16 cellular contexts compared by ENCODE assay signal in the genomic region with DNA sequence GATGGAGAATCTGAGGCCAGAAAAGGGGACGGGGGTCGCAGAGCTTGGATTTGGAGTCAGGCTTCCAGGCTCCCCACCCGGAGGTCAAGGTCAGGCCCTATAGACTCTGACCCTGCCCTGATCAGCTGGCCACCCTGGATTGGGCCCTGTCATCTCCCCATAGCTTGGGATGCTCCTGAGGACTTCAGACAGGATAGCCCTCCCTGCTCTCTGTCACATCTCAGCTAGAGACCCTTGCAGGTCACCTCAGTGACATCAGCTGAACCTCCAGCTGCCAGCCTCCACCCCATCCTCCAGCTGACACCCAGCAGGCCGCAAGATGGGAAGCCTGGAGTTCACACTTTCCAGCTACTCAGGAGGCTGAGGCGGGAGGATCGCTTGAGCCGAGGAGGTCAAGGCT. TPM values are rescaled to one million over a fixed set of nuclear protein-coding genes. Genes with fewer than 3 reads are reported as not detected.
DNase-seq lines count a peak whose midpoint lies in the region; ATAC-seq and TF ChIP-seq lines count a peak whose summit lies in the region.
"Had no signal": no experiment of that assay in that cellular context is flagged by ENCODE, and none has a peak within 500 bp of the region (broad histone marks: within the 10 kb centered on the region; RNA-seq: fewer than 3 reads in every experiment).

No MANE protein-coding gene starts in this region.

- DNase-seq in activated CD8-positive, alpha-beta memory T cell treated with anti-CD3 and anti-CD28 coated beads, Interleukin-2, amount 10 ng/mL, durations not matched to agents 7 days and 5 days, result no peak
- DNase-seq in activated CD8-positive, alpha-beta memory T cell treated with anti-CD3 and anti-CD28 coated beads, Interleukin-2, amount 50 U/mL, for 4 hours, result no peak
- DNase-seq in activated CD4-positive, alpha-beta memory T cell treated with anti-CD3 and anti-CD28 coated beads, Interleukin-2, amount 10 ng/mL, durations not matched to agents 7 days and 5 days, result no peak
- DNase-seq in lower lobe of right lung (peak; percentile 36), RKO (ENCODE audit: low spot score) (no peak), GM10248 (ENCODE audit: extremely low spot score) (no peak), NCI-H2196 treated with DMSO at 0.1 percent for 48 hours (lab: John Stamatoyannopoulos, UW; ENCODE audit: unreplicated experiment) (no peak)
- DNase-seq: ACHN; activated CD4-positive, alpha-beta T cell treated with anti-CD3 and anti-CD28 coated beads for 4 hours; H7; NCI-H1417; NCI-H69; right cardiac atrium; thyroid gland had no signal

- peak overlapping the region in 1 of 5 donors; percentile 23 for H3K9ac ChIP-seq in subcutaneous abdominal adipose tissue (ENCODE audit: low read length in 5 of 5)

- peaks cover 48% of the 10 kb centered on the region for H3K4me1 Mint-ChIP-seq in activated CD8-positive, alpha-beta memory T cell treated with anti-CD3 and anti-CD28 coated beads, Interleukin-2, amount 10 ng/mL, durations not matched to agents 7 days and 5 days
- H3K4me1 Mint-ChIP-seq in activated CD4-positive, alpha-beta memory T cell treated with anti-CD3 and anti-CD28 coated beads, Interleukin-2, amount 10 ng/mL, durations not matched to agents 7 days and 5 days, result peaks cover 47% of the 10 kb centered on the region

- H3K27ac Mint-ChIP-seq in activated CD8-positive, alpha-beta memory T cell treated with anti-CD3 and anti-CD28 coated beads, Interleukin-2, amount 10 ng/mL, durations not matched to agents 7 days and 5 days, result peak overlapping the region; percentile 80
- peak overlapping the region; percentile 83 for H3K27ac Mint-ChIP-seq in activated CD4-positive, alpha-beta memory T cell treated with anti-CD3 and anti-CD28 coated beads, Interleukin-2, amount 10 ng/mL, durations not matched to agents 7 days and 5 days

- no peaks in the 10 kb centered on the region for H3K9me3 ChIP-seq in lower lobe of right lung
- no peaks in the 10 kb centered on the region for H3K9me3 ChIP-seq in subcutaneous abdominal adipose tissue (ENCODE audit: control insufficient read depth in 5 of 5, low read length in 5 of 5)
- H3K9me3 ChIP-seq: thyroid gland had no signal

- POLR2A ChIA-PET in activated CD4-positive, alpha-beta memory T cell treated with anti-CD3 and anti-CD28 coated beads, Interleukin-2, amount 10 ng/mL, durations not matched to agents 7 days and 5 days (lab: Charles Lee), result interaction anchor here (0.8 to 10.5 kb wide), 8 partner anchors 10 to 255 kb away, joined by 3 to 322 read pairs (median 5); a partner anchor contains a TSS
- POLR2A ChIA-PET in GM10248 (lab: Yijun Ruan, JAX), result interaction anchor here (0.7 to 1.0 kb wide), 2 partner anchors 61 to 70 kb away, joined by 3 to 7 read pairs; a partner anchor contains a TSS

- H3K27me3 ChIP-seq in lower lobe of right lung (ENCODE audit: low read depth) (no peaks in the 10 kb centered on the region), subcutaneous abdominal adipose tissue (ENCODE audit: control insufficient read depth in 5 of 5, insufficient read depth in 4 of 5, low read length in 5 of 5) (no peaks in the 10 kb centered on the region)
- H3K27me3 ChIP-seq: thyroid gland had no signal

- no peak for ATAC-seq in activated CD8-positive, alpha-beta memory T cell treated with anti-CD3 and anti-CD28 coated beads, Interleukin-2, amount 10 ng/mL, durations not matched to agents 7 days and 5 days
- no peak for ATAC-seq in lower lobe of right lung
- ATAC-seq: right cardiac atrium, SK-N-SH treated with all-trans-retinoic acid at 6 μM for 48 hours had no signal

- H3K27me3 Mint-ChIP-seq in activated CD8-positive, alpha-beta memory T cell treated with anti-CD3 and anti-CD28 coated beads, Interleukin-2, amount 10 ng/mL, durations not matched to agents 7 days and 5 days, result no peaks in the 10 kb centered on the region
- no peaks in the 10 kb centered on the region for H3K27me3 Mint-ChIP-seq in activated CD4-positive, alpha-beta memory T cell treated with anti-CD3 and anti-CD28 coated beads, Interleukin-2, amount 10 ng/mL, durations not matched to agents 7 days and 5 days

- H3K27ac ChIP-seq in lower lobe of right lung (no peak overlapping the region), subcutaneous abdominal adipose tissue (ENCODE audit: low read depth, low read length) (peak overlapping the region; percentile 44)

- H3K36me3 Mint-ChIP-seq in activated CD8-positive, alpha-beta memory T cell treated with anti-CD3 and anti-CD28 coated beads, Interleukin-2, amount 10 ng/mL, durations not matched to agents 7 days and 5 days, result peaks cover 12% of the 10 kb centered on the region
- peaks cover 27% of the 10 kb centered on the region for H3K36me3 Mint-ChIP-seq in activated CD4-positive, alpha-beta memory T cell treated with anti-CD3 and anti-CD28 coated beads, Interleukin-2, amount 10 ng/mL, durations not matched to agents 7 days and 5 days (ENCODE audit: low read depth)

- intact Hi-C loops in lower lobe of right lung (cut with DNase I), result no loop called here

- no peaks in the 10 kb centered on the region for H3K36me3 ChIP-seq in lower lobe of right lung
- no peaks in the 10 kb centered on the region for H3K36me3 ChIP-seq in subcutaneous abdominal adipose tissue (ENCODE audit: control insufficient read depth in 5 of 5, insufficient read depth in 5 of 5, low read length in 5 of 5)
- H3K36me3 ChIP-seq: thyroid gland had no signal

- H3K4me1 ChIP-seq in lower lobe of right lung (peaks cover 56% of the 10 kb centered on the region), subcutaneous abdominal adipose tissue (ENCODE audit: control insufficient read depth in 5 of 5, insufficient read depth in 5 of 5, low read length in 5 of 5) (peaks cover 14 to 52% (median 30%) of the 10 kb centered on the region in 5 donors)

- H3K9me3 Mint-ChIP-seq in activated CD8-positive, alpha-beta memory T cell treated with anti-CD3 and anti-CD28 coated beads, Interleukin-2, amount 10 ng/mL, durations not matched to agents 7 days and 5 days (ENCODE audit: low read depth), result no peaks in the 10 kb centered on the region
- H3K9me3 Mint-ChIP-seq in activated CD4-positive, alpha-beta memory T cell treated with anti-CD3 and anti-CD28 coated beads, Interleukin-2, amount 10 ng/mL, durations not matched to agents 7 days and 5 days, result no peaks in the 10 kb centered on the region

- no peak overlapping the region for H3K4me3 Mint-ChIP-seq in activated CD8-positive, alpha-beta memory T cell treated with anti-CD3 and anti-CD28 coated beads, Interleukin-2, amount 10 ng/mL, durations not matched to agents 7 days and 5 days
- no peak overlapping the region for H3K4me3 Mint-ChIP-seq in activated CD4-positive, alpha-beta memory T cell treated with anti-CD3 and anti-CD28 coated beads, Interleukin-2, amount 10 ng/mL, durations not matched to agents 7 days and 5 days

- CTCF ChIA-PET in activated CD8-positive, alpha-beta memory T cell treated with anti-CD3 and anti-CD28 coated beads, Interleukin-2, amount 10 ng/mL, durations not matched to agents 7 days and 5 days (lab: Charles Lee), result interaction anchor here (0.7 to 6.7 kb wide), 8 partner anchors 9 to 112 kb away, joined by 3 to 62 read pairs (median 4); a partner anchor contains a TSS
- CTCF ChIA-PET in activated CD4-positive, alpha-beta memory T cell treated with anti-CD3 and anti-CD28 coated beads, Interleukin-2, amount 10 ng/mL, durations not matched to agents 7 days and 5 days (lab: Charles Lee), result interaction anchor here (0.7 to 2.1 kb wide), 8 partner anchors 10 to 112 kb away, joined by 3 to 8 read pairs (median 3); a partner anchor contains a TSS
- CTCF ChIA-PET in GM10248 (lab: Yijun Ruan, JAX), result interaction anchor here (0.9 to 8.3 kb wide), 5 partner anchors 11 to 38 kb away, joined by 3 to 69 read pairs (median 4); no protein-coding TSS in a partner anchor

- no peak overlapping the region for H3K4me3 ChIP-seq in lower lobe of right lung
- H3K4me3 ChIP-seq in subcutaneous abdominal adipose tissue (ENCODE audit: low read depth in 1 of 5, low read length in 5 of 5), result no peak overlapping the region
- H3K4me3 ChIP-seq: thyroid gland had no signal

- no peak for TF ChIP-seq CTCF in lower lobe of right lung (IDR thresholded peaks at IDR 0.05)
- no peak for TF ChIP-seq CTCF in GM10248 (IDR thresholded peaks at IDR 0.05; ENCODE audit: control extremely low read depth, extremely low read depth, low read depth, missing control alignments)

RNA-seq across cellular contexts. Expression of a gene that starts 2.8 kb away (rescaled TPM):
- 100 to 1,000 TPM; 491 to 493 TPM for total RNA-seq in activated CD8-positive, alpha-beta memory T cell treated with anti-CD3 and anti-CD28 coated beads, Interleukin-2, amount 10 ng/mL, durations not matched to agents 7 days and 5 days
- total RNA-seq in activated CD4-positive, alpha-beta memory T cell treated with anti-CD3 and anti-CD28 coated beads, Interleukin-2, amount 10 ng/mL, durations not matched to agents 7 days and 5 days, result 100 to 1,000 TPM; 592 to 611 TPM
- 319 TPM for total RNA-seq in lower lobe of right lung

RNA-seq across cellular contexts. Expression of a gene that starts 38.2 kb away (rescaled TPM):
- 100 to 1,000 TPM; 204 to 271 TPM for total RNA-seq in activated CD8-positive, alpha-beta memory T cell treated with anti-CD3 and anti-CD28 coated beads, Interleukin-2, amount 10 ng/mL, durations not matched to agents 7 days and 5 days
- 100 to 1,000 TPM; 141 to 147 TPM for total RNA-seq in activated CD4-positive, alpha-beta memory T cell treated with anti-CD3 and anti-CD28 coated beads, Interleukin-2, amount 10 ng/mL, durations not matched to agents 7 days and 5 days
- total RNA-seq in lower lobe of right lung, result 110 TPM
